1 cellular context compared by ENCODE assay signal in genomic region chr1:211551628-211552465, GRCh38.
TF ChIP-seq lines count a peak whose summit lies in the region.

No MANE protein-coding gene starts in this region.

TF ChIP-seq in HepG2, 621 proteins besides CTCF, POLR2A, EP300 and RAD21 (continued from another document and continues in another):
- no peak for TF ChIP-seq LCORL (IDR thresholded peaks at IDR 0.05)
- TF ChIP-seq LCORL (CRISPR knock-in tag; IDR thresholded peaks at IDR 0.05): no peak
- TF ChIP-seq ELF1 (CRISPR knock-in tag; IDR thresholded peaks at IDR 0.05): no peak
- TF ChIP-seq KLF16 (CRISPR knock-in tag; IDR thresholded peaks at IDR 0.05): 0 out of 4 replicates have a peak, but pooled peaks of 1 of the 2 experiments have one; percentile 24
- no peak for TF ChIP-seq MATR3 (CRISPR knock-in tag; IDR thresholded peaks at IDR 0.05)
- TF ChIP-seq ZNF329 (CRISPR knock-in tag; IDR thresholded peaks at IDR 0.05; ENCODE audit: low read depth): no peak
- no peak for TF ChIP-seq TFAP4 (IDR thresholded peaks at IDR 0.05; ENCODE audit: borderline replicate concordance, low read depth)
- TF ChIP-seq CSRNP1 (CRISPR knock-in tag; IDR thresholded peaks at IDR 0.05): no peak
- no peak for TF ChIP-seq FUBP1 (CRISPR knock-in tag; IDR thresholded peaks at IDR 0.05; ENCODE audit: borderline replicate concordance)
- TF ChIP-seq CEBPG (CRISPR knock-in tag; IDR thresholded peaks at IDR 0.05): peak; percentile 73
- TF ChIP-seq KDM6A (CRISPR knock-in tag; IDR thresholded peaks at IDR 0.05; ENCODE audit: low read depth): no peak
- TF ChIP-seq CHCHD3 (CRISPR knock-in tag; IDR thresholded peaks at IDR 0.05): no peak
- TF ChIP-seq ATAD3A (CRISPR knock-in tag; IDR thresholded peaks at IDR 0.05): no peak
- TF ChIP-seq SALL1 (CRISPR knock-in tag; IDR thresholded peaks at IDR 0.05): peak; percentile 29; the same call in 1 of the 2 replicates
- TF ChIP-seq CBX2 (IDR thresholded peaks at IDR 0.05; ENCODE audit: low read depth, low read length): no peak
- no peak for TF ChIP-seq CBX2 (CRISPR knock-in tag; IDR thresholded peaks at IDR 0.05; ENCODE audit: low read depth)
- no peak for TF ChIP-seq IKZF1 (IDR thresholded peaks at IDR 0.05)
- no peak for TF ChIP-seq MXD4 (CRISPR knock-in tag; IDR thresholded peaks at IDR 0.05)
- 0 out of 4 replicates have a peak, but pooled peaks of 1 of the 2 experiments have one; percentile 41 for TF ChIP-seq ATF4 (CRISPR knock-in tag; IDR thresholded peaks at IDR 0.05)
- no peak for TF ChIP-seq AKNA (CRISPR knock-in tag; IDR thresholded peaks at IDR 0.05; ENCODE audit: borderline replicate concordance)
- no peak for TF ChIP-seq REXO4 (CRISPR knock-in tag; IDR thresholded peaks at IDR 0.05; ENCODE audit: borderline replicate concordance)
- TF ChIP-seq GATAD2A (CRISPR knock-in tag; IDR thresholded peaks at IDR 0.05): peak; percentile 48
- no peak for TF ChIP-seq GTF3A (CRISPR knock-in tag; conservative IDR thresholded peaks at IDR 0.05)
- TF ChIP-seq MED8 (CRISPR knock-in tag; IDR thresholded peaks at IDR 0.05; ENCODE audit: insufficient replicate concordance): no peak
- peak; percentile 31; the same call in 1 of the 2 replicates for TF ChIP-seq HNF4A (CRISPR knock-in tag; IDR thresholded peaks at IDR 0.05)
- no peak for TF ChIP-seq TGIF2 (CRISPR knock-in tag; IDR thresholded peaks at IDR 0.05)
- TF ChIP-seq CENPT (CRISPR knock-in tag; IDR thresholded peaks at IDR 0.05; ENCODE audit: low read depth): no peak
- TF ChIP-seq MED13 (CRISPR knock-in tag; IDR thresholded peaks at IDR 0.05): no peak
- no peak for TF ChIP-seq ZBTB2 (CRISPR knock-in tag; IDR thresholded peaks at IDR 0.05; ENCODE audit: low read depth)
- TF ChIP-seq ZNF256 (CRISPR knock-in tag; conservative IDR thresholded peaks at IDR 0.05): no peak
- peak; percentile 72 for TF ChIP-seq CEBPB (IDR thresholded peaks at IDR 0.05; ENCODE audit: borderline replicate concordance, low read depth, low read length)
- no peak for TF ChIP-seq CAMTA2 (CRISPR knock-in tag; IDR thresholded peaks at IDR 0.05; ENCODE audit: borderline replicate concordance)
- no peak for TF ChIP-seq CHD4 (IDR thresholded peaks at IDR 0.05; ENCODE audit: borderline replicate concordance, low read length)
- no peak for TF ChIP-seq ZNF672 (CRISPR knock-in tag; IDR thresholded peaks at IDR 0.05)
- TF ChIP-seq RNF2 (conservative IDR thresholded peaks at IDR 0.05; ENCODE audit: low read depth): no peak
- TF ChIP-seq IRF1 (CRISPR knock-in tag; IDR thresholded peaks at IDR 0.05; ENCODE audit: low read depth): no peak
- TF ChIP-seq ZNF639 (CRISPR knock-in tag; conservative IDR thresholded peaks at IDR 0.05): no peak
- TF ChIP-seq ZNF674 (CRISPR knock-in tag; IDR thresholded peaks at IDR 0.05; ENCODE audit: low read depth): no peak
- TF ChIP-seq MEIS2 (CRISPR knock-in tag; IDR thresholded peaks at IDR 0.05): no peak
- TF ChIP-seq POGK (CRISPR knock-in tag; conservative IDR thresholded peaks at IDR 0.05): no peak
- TF ChIP-seq IRF2 (CRISPR knock-in tag; IDR thresholded peaks at IDR 0.05): no peak
- TF ChIP-seq ZNF124 (CRISPR knock-in tag; IDR thresholded peaks at IDR 0.05): no peak
- TF ChIP-seq TEAD3 (CRISPR knock-in tag; optimal IDR thresholded peaks at IDR 0.05; ENCODE audit: borderline replicate concordance): peak; percentile 78
- TF ChIP-seq DBP (CRISPR knock-in tag; IDR thresholded peaks at IDR 0.05; ENCODE audit: not compliant biosample characterization): no peak
- no peak for TF ChIP-seq GRHL1 (CRISPR knock-in tag; conservative IDR thresholded peaks at IDR 0.05)
